23 cellular contexts compared by ENCODE assay signal in genomic region chr15:64500695-64501395, GRCh38.
DNase-seq lines count a peak whose midpoint lies in the region; ATAC-seq and TF ChIP-seq lines count a peak whose summit lies in the region.
"Had no signal": no experiment of that assay in that cellular context is flagged by ENCODE, and none has a peak within 500 bp of the region (broad histone marks: within the 10 kb centered on the region; RNA-seq: fewer than 3 reads in every experiment).

No MANE protein-coding gene starts in this region.

- no peak overlapping the region for H3K4me3 Mint-ChIP-seq in nephron progenitor cell
- H3K4me3 Mint-ChIP-seq: B cell had no signal

- ATAC-seq in DND-41 (ENCODE audit: insufficient read depth, low read depth) (no peak), GM18867 (IDR thresholded peaks at IDR 0.05; ENCODE audit: unreplicated experiment) (no peak)

- H2AFZ ChIP-seq in DND-41 (ENCODE audit: low read depth, low read length), result no peak overlapping the region

- no peak overlapping the region for H3K4me2 ChIP-seq in DND-41 (ENCODE audit: insufficient read depth, low read length)

- H3K79me2 ChIP-seq in DND-41 (ENCODE audit: insufficient read depth, low read length), result peaks cover 76% of the 10 kb centered on the region

- H3K4me1 ChIP-seq in DND-41 (ENCODE audit: insufficient read depth, low read length), result peaks cover 46% of the 10 kb centered on the region

- no peak overlapping the region for H3K9ac ChIP-seq in DND-41 (ENCODE audit: low read depth, low read length)

- peak overlapping the region; percentile 73 for H3K27ac Mint-ChIP-seq in nephron progenitor cell
- H3K27ac Mint-ChIP-seq: B cell had no signal

- H3K27ac ChIP-seq in DND-41 (ENCODE audit: low read length) (peak overlapping the region; percentile 10; the same call in 1 of the 2 replicates), angular gyrus (ENCODE audit: low read depth, low read length) (peak overlapping the region; percentile 44)
- H3K27ac ChIP-seq: 22Rv1, thoracic aorta had no signal

- H3K36me3 ChIP-seq in DND-41 (ENCODE audit: insufficient read depth, low read length), result peaks cover 47% of the 10 kb centered on the region

- H3K4me1 Mint-ChIP-seq in nephron progenitor cell, result peaks cover 91% of the 10 kb centered on the region

- peak; percentile 66 for DNase-seq in NCI-H2171 treated with DMSO at 0.1 percent for 48 hours (lab: John Stamatoyannopoulos, UW)
- no peak for DNase-seq in NCI-H2171 (lab: John Stamatoyannopoulos, UW)
- DNase-seq in DND-41, result no peak
- no peak for DNase-seq in nephron progenitor cell
- DNase-seq in activated effector memory CD4-positive, alpha-beta T cell treated with anti-CD3 and anti-CD28 coated beads, Interleukin-2, amount 50 U/mL, for 16 hours, result no peak
- DNase-seq in RKO (ENCODE audit: low spot score), result no peak
- DNase-seq: activated CD4-positive, alpha-beta T cell treated with anti-CD3 and anti-CD28 coated beads for 1 hour; activated CD8-positive, alpha-beta memory T cell treated with anti-CD3 and anti-CD28 coated beads, Interleukin-2, amount 50 U/mL, for 4 hours; activated naive CD4-positive, alpha-beta T cell treated with anti-CD3 and anti-CD28 coated beads, Interleukin-2, amount 50 U/mL, for 16 hours; brain microvascular endothelial cell; esophagus squamous epithelium; GDM1; KBM-7; NCI-H2081 treated with DMSO at 0.1 percent for 48 hours; SIG-M5; stimulated activated CD4-positive, alpha-beta T cell treated with anti-CD3 and anti-CD28 coated beads, Interleukin-4, amount 100 ng/mL, for 1 hour; T-helper 9 cell had no signal

- peaks cover 59% of the 10 kb centered on the region for H3K36me3 Mint-ChIP-seq in nephron progenitor cell (ENCODE audit: low read depth)

- no peak overlapping the region for H3K4me3 ChIP-seq in DND-41 (ENCODE audit: low read depth in 1 of 2, low read length in 2 of 2)
- H3K4me3 ChIP-seq: esophagus squamous epithelium, skin epidermis, thoracic aorta had no signal

- H3K9me3 ChIP-seq in DND-41 (ENCODE audit: insufficient read depth, low read length, severe bottlenecking), result no peaks in the 10 kb centered on the region
- H3K9me3 ChIP-seq: esophagus squamous epithelium, thoracic aorta had no signal

- H3K27me3 ChIP-seq in DND-41 (ENCODE audit: insufficient read depth, low read length, poor library complexity), result no peaks in the 10 kb centered on the region
- H3K27me3 ChIP-seq: brain microvascular endothelial cell, esophagus squamous epithelium had no signal

- TF ChIP-seq CTCF in DND-41 (IDR thresholded peaks at IDR 0.05; ENCODE audit: borderline replicate concordance, extremely low read depth, low read length, poor library complexity, severe bottlenecking) (no peak), nephron progenitor cell (IDR thresholded peaks at IDR 0.05) (no peak)

- peaks cover 3% of the 10 kb centered on the region for H3K27me3 Mint-ChIP-seq in nephron progenitor cell (ENCODE audit: low read depth, poor library complexity)
- H3K27me3 Mint-ChIP-seq: B cell had no signal

- peaks cover 4% of the 10 kb centered on the region; the same call in 1 of the 2 replicates for H4K20me1 ChIP-seq in DND-41 (ENCODE audit: insufficient read depth, low read length)

- H3K9me3 Mint-ChIP-seq in nephron progenitor cell, result no peaks in the 10 kb centered on the region
